Comparison of ENCODE assay signal across 1 cellular context in the genomic region with DNA sequence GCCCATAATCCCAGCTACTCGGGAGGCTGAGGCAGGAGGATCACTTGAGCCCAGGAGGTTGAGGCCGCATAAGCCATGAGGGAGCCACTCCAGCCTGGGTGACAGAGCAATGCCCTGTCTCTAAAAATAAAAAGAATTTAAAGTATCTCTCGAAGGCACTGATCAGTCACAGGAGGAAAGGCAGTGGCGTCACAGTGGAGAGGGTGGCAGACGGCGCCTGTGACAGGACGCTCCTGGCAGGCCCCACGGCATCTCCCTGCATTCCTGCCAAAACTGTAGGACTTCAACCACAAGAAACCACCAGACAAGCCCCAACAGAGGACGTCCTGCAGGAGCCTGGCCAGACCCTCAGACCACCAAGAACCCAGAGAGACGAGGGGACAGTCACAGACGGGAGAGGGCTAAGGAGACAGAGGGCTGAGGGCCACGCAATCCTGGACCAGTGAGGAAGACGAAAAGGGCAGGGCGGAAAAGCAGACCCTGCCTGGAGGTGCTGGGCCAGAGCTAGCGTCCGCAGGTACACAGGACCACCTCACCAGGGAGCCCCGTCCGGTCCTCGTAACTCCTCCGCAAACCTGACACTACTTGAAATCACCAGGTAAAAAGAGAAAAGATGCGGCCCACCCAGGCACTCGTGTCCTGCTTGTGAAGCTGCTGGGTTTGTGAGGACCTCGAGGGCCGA.
TF ChIP-seq lines count a peak whose summit lies in the region.

No MANE protein-coding gene starts in this region.

TF ChIP-seq in K562, 482 proteins besides CTCF, POLR2A, EP300 and RAD21:
- TF ChIP-seq ZC3H4 (CRISPR knock-in tag; IDR thresholded peaks at IDR 0.05; ENCODE audit: borderline replicate concordance), result 0 out of 2 replicates have a peak, but pooled peaks have one; percentile 53
- TF ChIP-seq SMARCA5 (IDR thresholded peaks at IDR 0.05), result no peak
